In genomic region chr2:95270541-95271081, GRCh38 we compare ENCODE assay signal across 23 cellular contexts. TPM values are rescaled to one million over a fixed set of nuclear protein-coding genes. Genes with fewer than 3 reads are reported as not detected.
DNase-seq lines count a peak whose midpoint lies in the region; ATAC-seq and TF ChIP-seq lines count a peak whose summit lies in the region.
"Had no signal": no experiment of that assay in that cellular context is flagged by ENCODE, and none has a peak within 500 bp of the region (broad histone marks: within the 10 kb centered on the region; RNA-seq: fewer than 3 reads in every experiment).

No MANE protein-coding gene starts in this region.

- ATAC-seq in upper lobe of right lung = no peak
- no peak for ATAC-seq in HG03457 (IDR thresholded peaks at IDR 0.05; ENCODE audit: unreplicated experiment)
- ATAC-seq in psoas muscle = no peak
- ATAC-seq: GM12878, right cardiac atrium had no signal

- DNase-seq in right atrium auricular region (ENCODE audit: low spot score) (peak; percentile 38), left ventricle myocardium inferior (no peak), head of caudate nucleus (peak in 25 of 42 donors; percentile 1 to 37 (median 8)), osteoblast (ENCODE audit: insufficient read length, low spot score, missing footprints) (peak; percentile 71), upper lobe of right lung (peak; percentile 30), psoas muscle (no peak), HEK293T (ENCODE audit: extremely low spot score) (no peak)
- DNase-seq: DND-41; esophagus squamous epithelium; hypothalamus; NCI-H1694; NCI-H2171; NCI-H526; nucleus accumbens; right cardiac atrium; stimulated activated CD4-positive, alpha-beta T cell treated with anti-CD3 and anti-CD28 coated beads, Interleukin-4, amount 100 ng/mL, for 4 hours; stimulated activated naive CD4-positive, alpha-beta T cell treated with Interleukin-2 at 50 U/mL for 16 hours; thyroid gland had no signal

- H3K4me3 ChIP-seq in right atrium auricular region (no peak overlapping the region), left ventricle myocardium inferior (no peak overlapping the region), osteoblast (ENCODE audit: insufficient read depth, low read length) (no peak overlapping the region), upper lobe of right lung (no peak overlapping the region), psoas muscle (no peak overlapping the region)
- H3K4me3 ChIP-seq: adrenal gland; BLaER1 treated with 17β-estradiol and CSF1 and Interleukin-3, amounts not matched to agents 10 nM and 100 nM; esophagus squamous epithelium; GM12878; thyroid gland had no signal

- H3K36me3 ChIP-seq in right atrium auricular region (no peaks in the 10 kb centered on the region), left ventricle myocardium inferior (no peaks in the 10 kb centered on the region), osteoblast (ENCODE audit: insufficient read depth, low read length) (no peaks in the 10 kb centered on the region), upper lobe of right lung (no peaks in the 10 kb centered on the region), psoas muscle (ENCODE audit: insufficient read depth in 1 of 2, low read depth in 1 of 2) (no peaks in the 10 kb centered on the region)
- H3K36me3 ChIP-seq: adrenal gland; BLaER1 treated with 17β-estradiol and CSF1 and Interleukin-3, amounts not matched to agents 10 nM and 100 nM; esophagus squamous epithelium; thyroid gland had no signal

- CTCF ChIA-PET in HEK293T (lab: Yijun Ruan, JAX) = no interaction called here

- no peaks in the 10 kb centered on the region for H3K79me2 ChIP-seq in osteoblast (ENCODE audit: insufficient read depth, low read length)

- H4K20me1 ChIP-seq in osteoblast (ENCODE audit: insufficient read depth, low read length) = no peaks in the 10 kb centered on the region
- H4K20me1 ChIP-seq: BLaER1 treated with 17β-estradiol and CSF1 and Interleukin-3, amounts not matched to agents 10 nM and 100 nM had no signal

- POLR2A ChIA-PET in HEK293T (lab: Yijun Ruan, JAX) = no interaction called here

- H3K27ac ChIP-seq in right atrium auricular region = no peak overlapping the region
- H3K27ac ChIP-seq in left ventricle myocardium inferior (replicated peaks) = no peak overlapping the region
- H3K27ac ChIP-seq in osteoblast (ENCODE audit: low read depth, low read length) = no peak overlapping the region
- no peak overlapping the region for H3K27ac ChIP-seq in upper lobe of right lung
- no peak overlapping the region for H3K27ac ChIP-seq in psoas muscle
- H3K27ac ChIP-seq: adrenal gland; BLaER1 treated with 17β-estradiol and CSF1 and Interleukin-3, amounts not matched to agents 10 nM and 100 nM; esophagus squamous epithelium; thyroid gland had no signal

- no peak overlapping the region for H2AFZ ChIP-seq in osteoblast (ENCODE audit: low read length)

- H3K9me3 ChIP-seq in right atrium auricular region (no peaks in the 10 kb centered on the region), left ventricle myocardium inferior (replicated peaks) (no peaks in the 10 kb centered on the region), osteoblast (ENCODE audit: low read depth, low read length) (no peaks in the 10 kb centered on the region), upper lobe of right lung (no peaks in the 10 kb centered on the region), psoas muscle (no peaks in the 10 kb centered on the region)
- H3K9me3 ChIP-seq: adrenal gland; BLaER1 treated with 17β-estradiol and CSF1 and Interleukin-3, amounts not matched to agents 10 nM and 100 nM; esophagus squamous epithelium; thyroid gland had no signal

- WGBS in psoas muscle, 3 donors = 90 to 93% (median 91%) methylated on average over 8 of the region's 8 CpGs

- intact Hi-C loops in left ventricle myocardium inferior (cut with micrococcal nuclease) = no loop called here
- intact Hi-C loops in head of caudate nucleus (cut with DNase I) = no loop called here
- intact Hi-C loops in upper lobe of right lung (cut with DNase I) = no loop called here
- intact Hi-C loops in psoas muscle (cut with DNase I) = no loop called here

- H3K27me3 ChIP-seq in right atrium auricular region (no peaks in the 10 kb centered on the region), left ventricle myocardium inferior (ENCODE audit: low read depth) (no peaks in the 10 kb centered on the region), osteoblast (ENCODE audit: insufficient read depth, low read length) (no peaks in the 10 kb centered on the region), upper lobe of right lung (no peaks in the 10 kb centered on the region), psoas muscle (ENCODE audit: insufficient read depth in 3 of 3, low read length in 2 of 3) (peaks cover 0 to 1% (median 0%) of the 10 kb centered on the region in 3 donors)
- H3K27me3 ChIP-seq: adrenal gland; BLaER1 treated with 17β-estradiol and CSF1 and Interleukin-3, amounts not matched to agents 10 nM and 100 nM; esophagus squamous epithelium; thyroid gland had no signal

- TF ChIP-seq CTCF in right atrium auricular region (IDR thresholded peaks at IDR 0.05) = no peak
- no peak for TF ChIP-seq CTCF in left ventricle myocardium inferior (IDR thresholded peaks at IDR 0.05; ENCODE audit: borderline replicate concordance)
- no peak for TF ChIP-seq CTCF in osteoblast (IDR thresholded peaks at IDR 0.05; ENCODE audit: extremely low read depth, low read depth, low read length)
- no peak for TF ChIP-seq CTCF in upper lobe of right lung (IDR thresholded peaks at IDR 0.05)
- no peak for TF ChIP-seq CTCF in psoas muscle (IDR thresholded peaks at IDR 0.05)

- H3K4me1 ChIP-seq in right atrium auricular region = no peaks in the 10 kb centered on the region
- H3K4me1 ChIP-seq in left ventricle myocardium inferior = no peaks in the 10 kb centered on the region
- no peaks in the 10 kb centered on the region for H3K4me1 ChIP-seq in osteoblast (ENCODE audit: insufficient read depth, low read length)
- H3K4me1 ChIP-seq in upper lobe of right lung = no peaks in the 10 kb centered on the region
- H3K4me1 ChIP-seq in psoas muscle = no peaks in the 10 kb centered on the region
- H3K4me1 ChIP-seq: adrenal gland had no signal

- H3K4me2 ChIP-seq in osteoblast (ENCODE audit: insufficient read depth, low read length) = no peak overlapping the region
- H3K4me2 ChIP-seq: BLaER1 treated with 17β-estradiol and CSF1 and Interleukin-3, amounts not matched to agents 10 nM and 100 nM had no signal

TF ChIP-seq in HEK293T, 16 proteins besides CTCF, POLR2A, EP300 and RAD21:
- TF ChIP-seq SP1 (IDR thresholded peaks at IDR 0.05) = no peak
- no peak for TF ChIP-seq ZNF384 (IDR thresholded peaks at IDR 0.05)
- TF ChIP-seq BHLHE40 (IDR thresholded peaks at IDR 0.05; ENCODE audit: borderline replicate concordance) = no peak

RNA-seq across cellular contexts. Expression of gene PROM2, which starts 3.6 kb away (rescaled TPM):
- total RNA-seq in right atrium auricular region (under 1 TPM; 0.11 to 0.35 TPM), left ventricle myocardium inferior (1.4 TPM), osteoblast (0.29 and 0.36 TPM in 2 replicates), upper lobe of right lung (6.0 TPM), psoas muscle (1 to 10 TPM in 2 of 4 donors, under 1 TPM in 2; 0.54 to 1.4 (median 1.1) TPM)
- 1 to 10 TPM in 1 of 3 donors, under 1 TPM in 2; 0.18 to 1.3 (median 0.32) TPM for polyA plus RNA-seq in psoas muscle
- total RNA-seq: GM12878 had no signal

RNA-seq across cellular contexts. Expression of gene KCNIP3, which starts 26.5 kb away (rescaled TPM):
- 1 to 10 TPM; 4.0 to 5.9 TPM for total RNA-seq in right atrium auricular region
- total RNA-seq in left ventricle myocardium inferior = 4.6 TPM
- total RNA-seq in osteoblast = under 0.01 and 0.29 TPM in 2 replicates
- total RNA-seq in upper lobe of right lung = 3.0 TPM
- 1 to 10 TPM in 2 of 4 donors, under 1 TPM in 2; 0.93 to 2.0 (median 1.1) TPM for total RNA-seq in psoas muscle
- polyA plus RNA-seq in psoas muscle = 1 to 10 TPM; 1.3 to 2.0 (median 1.8) TPM
- total RNA-seq: GM12878, lung microvascular endothelial cell had no signal
- polyA plus RNA-seq: GM12878 had no signal

Comparison
In these comparisons a context has a peak if more than half of its experiments do, and no peak if none do; other contexts are left out.
1. DNase-seq: peak in right atrium auricular region (single experiment), head of caudate nucleus (25 of 42), osteoblast (single experiment) and upper lobe of right lung (single experiment); none in left ventricle myocardium inferior (single experiment), psoas muscle (0 of 2) and HEK293T (single experiment).